4 cellular contexts compared by ENCODE assay signal in the genomic region with DNA sequence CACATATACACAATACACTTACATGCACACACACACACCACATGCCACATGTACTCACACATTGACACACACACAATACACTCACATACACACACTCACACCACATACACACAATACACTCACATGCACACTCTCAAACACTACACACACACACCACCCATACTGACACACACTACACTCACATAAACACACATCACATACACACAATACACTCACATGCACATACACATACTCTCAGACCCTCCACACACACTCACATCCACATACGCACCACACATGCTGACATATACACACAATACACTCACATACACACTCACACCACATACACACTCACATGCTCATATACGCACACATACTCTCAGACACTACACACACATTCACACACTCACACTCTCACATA.
TF ChIP-seq lines count a peak whose summit lies in the region.

No MANE protein-coding gene starts in this region.

TF ChIP-seq in GM12891, 5 proteins besides CTCF, POLR2A, EP300 and RAD21:
- TF ChIP-seq POU2F2 (IDR thresholded peaks at IDR 0.05; ENCODE audit: low read depth, low read length) (no peak), TAF1 (IDR thresholded peaks at IDR 0.05; ENCODE audit: low read depth, low read length) (no peak), POLR2AphosphoS5 (IDR thresholded peaks at IDR 0.05; ENCODE audit: low read depth, low read length) (no peak), PAX5 (IDR thresholded peaks at IDR 0.05; ENCODE audit: insufficient read depth, low read length, severe bottlenecking) (no peak), SPI1 (IDR thresholded peaks at IDR 0.05; ENCODE audit: low read depth, low read length) (no peak)

TF ChIP-seq in IMR-90, 13 proteins besides CTCF, POLR2A, EP300 and RAD21:
- TF ChIP-seq NFE2L2 (IDR thresholded peaks at IDR 0.05; ENCODE audit: low read depth, low read length) = no peak
- TF ChIP-seq BHLHE40 (IDR thresholded peaks at IDR 0.05; ENCODE audit: low read depth, low read length) = no peak
- TF ChIP-seq MAFK (IDR thresholded peaks at IDR 0.05; ENCODE audit: low read depth, low read length) = no peak
- no peak for TF ChIP-seq MXI1 (IDR thresholded peaks at IDR 0.05; ENCODE audit: borderline replicate concordance, low read depth, low read length)
TF ChIP-seq in IMR-90: peak in this region for 0.

TF ChIP-seq in H1, 55 proteins besides CTCF, POLR2A, EP300 and RAD21:
- TF ChIP-seq, protein P1, sequence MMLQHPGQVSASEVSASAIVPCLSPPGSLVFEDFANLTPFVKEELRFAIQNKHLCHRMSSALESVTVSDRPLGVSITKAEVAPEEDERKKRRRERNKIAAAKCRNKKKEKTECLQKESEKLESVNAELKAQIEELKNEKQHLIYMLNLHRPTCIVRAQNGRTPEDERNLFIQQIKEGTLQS (IDR thresholded peaks at IDR 0.05; ENCODE audit: insufficient read depth, low read depth, low read length) = no peak

TF ChIP-seq in HEK293T, 16 proteins besides CTCF, POLR2A, EP300 and RAD21:
- TF ChIP-seq CTBP1 (IDR thresholded peaks at IDR 0.05; ENCODE audit: borderline replicate concordance) = no peak
- no peak for TF ChIP-seq BHLHE40 (IDR thresholded peaks at IDR 0.05; ENCODE audit: borderline replicate concordance)
- no peak for TF ChIP-seq ZNF384 (IDR thresholded peaks at IDR 0.05)
- TF ChIP-seq LEF1 (IDR thresholded peaks at IDR 0.05; ENCODE audit: borderline replicate concordance) = no peak
- TF ChIP-seq ARNT (IDR thresholded peaks at IDR 0.05) = no peak
